Comparison of ENCODE assay signal across 8 cellular contexts in the genomic region with DNA sequence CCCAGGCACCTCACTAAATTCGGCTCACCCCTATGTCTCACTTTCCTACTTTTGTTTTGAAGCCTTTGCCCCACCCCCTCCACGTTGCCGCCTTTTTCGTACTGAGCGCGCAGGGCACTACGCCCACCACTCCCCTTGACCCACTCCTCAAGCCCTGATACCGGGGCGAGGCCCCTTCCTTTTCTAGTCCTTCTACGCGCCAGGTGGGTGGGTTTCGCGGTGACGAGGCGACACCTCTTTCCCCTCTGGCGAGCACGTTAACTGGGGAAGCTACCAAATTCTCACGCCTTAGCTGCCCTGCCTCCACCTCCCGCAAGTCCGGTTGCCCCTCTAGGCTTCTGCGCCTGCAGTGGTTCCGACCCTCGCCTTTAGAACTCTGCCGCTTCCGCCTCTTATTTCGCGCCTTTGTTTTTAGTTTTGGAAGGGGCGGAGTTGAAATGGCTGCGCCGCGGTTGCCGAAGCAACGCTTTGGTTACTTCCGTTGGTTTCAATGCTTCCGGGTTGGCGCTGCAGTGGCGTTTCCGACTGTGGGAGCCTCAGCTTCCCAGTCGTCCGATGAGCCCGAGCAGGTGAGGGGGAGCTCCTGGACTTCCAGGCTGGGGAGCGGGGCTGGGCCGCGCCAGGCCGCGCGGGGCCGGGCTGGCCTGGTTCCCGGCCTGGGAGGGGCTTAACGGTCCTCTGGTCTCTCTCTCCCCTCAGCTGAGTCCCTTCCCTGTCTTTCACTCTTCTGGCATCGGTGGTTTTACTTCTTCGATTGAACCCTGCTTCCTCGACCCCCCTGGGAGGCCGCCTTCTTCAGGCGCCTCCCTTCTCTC. TPM values are rescaled to one million over a fixed set of nuclear protein-coding genes. Genes with fewer than 3 reads are reported as not detected.
DNase-seq lines count a peak whose midpoint lies in the region; ATAC-seq, FAIRE-seq and TF ChIP-seq lines count a peak whose summit lies in the region.

TSS of gene SLC25A14 (plus strand) at position 512 of the 815 bp plus-strand sequence. CDS start 360 bp downstream, outside the sequence.

- ATAC-seq in GM19035 (IDR thresholded peaks at IDR 0.05; ENCODE audit: unreplicated experiment): peak; percentile 98
- peak; percentile 98 for ATAC-seq in HG03280 (IDR thresholded peaks at IDR 0.05; ENCODE audit: unreplicated experiment)
- peak; percentile 89 to 91 for ATAC-seq in activated CD4-positive, CD25-positive, alpha-beta regulatory T cell treated with anti-CD3 and anti-CD28 coated beads, Interleukin-2, amount 50 U/mL, for 24 hours

- H3K36me3 ChIP-seq in kidney (ENCODE audit: control insufficient read depth in 1 of 2, insufficient read depth in 2 of 2, low read length in 2 of 2): no peaks in the 10 kb centered on the region

- peaks cover 0 to 3% of the 10 kb centered on the region in 2 donors for H3K4me1 ChIP-seq in kidney (ENCODE audit: control insufficient read depth in 1 of 2, insufficient read depth in 1 of 2, low read depth in 1 of 2, low read length in 2 of 2)

- no peak within 1 kb of the TSS for H3K27ac ChIP-seq in kidney (ENCODE audit: low read depth in 2 of 2, low read length in 2 of 2)

- DNase-seq in AML-193 (lab: John Stamatoyannopoulos, UW) (peak; percentile 43 to 54), NCI-H446 (lab: John Stamatoyannopoulos, UW) (peak; percentile 39 to 69), cerebellar cortex (ENCODE audit: low spot score) (peak; percentile 82), kidney (peak; percentile 90)
- peak; percentile 33 to 50 (median 40) for DNase-seq in stimulated activated CD4-positive, alpha-beta T cell treated with anti-CD3 and anti-CD28 coated beads, Interleukin-1b, Interleukin-23, amount 100 ng/mL, for 24 hours (ENCODE audit: low read depth in 4 of 4, low spot score in 1 of 4)

- TF ChIP-seq CTCF in kidney (IDR thresholded peaks at IDR 0.05; ENCODE audit: borderline replicate concordance, extremely low read depth, insufficient read depth): no peak

- no peak for FAIRE-seq in kidney (lab: Jason Lieb, UNC)

- intact Hi-C loops in kidney (cut with DNase I): no loop called here

- H3K9me3 ChIP-seq in kidney (ENCODE audit: control insufficient read depth in 1 of 2, low read length in 2 of 2): no peaks in the 10 kb centered on the region

- peak within 1 kb of the TSS; percentile 60 to 65 for H3K9ac ChIP-seq in kidney (ENCODE audit: low read length in 2 of 2)

- H3K4me3 ChIP-seq in kidney (ENCODE audit: low read length in 2 of 2): peak within 1 kb of the TSS; percentile 81 to 84

RNA-seq across cellular contexts. Expression of gene SLC25A14, which starts in this region (rescaled TPM):
- 12.5 TPM for total RNA-seq in kidney
- polyA plus RNA-seq in kidney (ENCODE audit: insufficient read depth, low read depth, low replicate concordance): 13.2 TPM

Comparison
In these comparisons a context has a peak if more than half of its experiments do, and no peak if none do; other contexts are left out.
1. DNase-seq: peak in every context shown above with its lines; median percentile 90 in kidney; 82 in cerebellar cortex; 54 in NCI-H446; 48 in AML-193; 40 in stimulated activated CD4-positive, alpha-beta T cell treated with anti-CD3 and anti-CD28 coated beads, Interleukin-1b, Interleukin-23, amount 100 ng/mL, for 24 hours.